Comparison of ENCODE assay signal across 17 cellular contexts in genomic region chr3:168273917-168274316, GRCh38.
DNase-seq lines count a peak whose midpoint lies in the region; ATAC-seq, FAIRE-seq and TF ChIP-seq lines count a peak whose summit lies in the region.
"Had no signal": no experiment of that assay in that cellular context is flagged by ENCODE, and none has a peak within 500 bp of the region (broad histone marks: within the 10 kb centered on the region; RNA-seq: fewer than 3 reads in every experiment).

No MANE protein-coding gene starts in this region.

- no peaks in the 10 kb centered on the region for H3K79me2 ChIP-seq in GM12878 (ENCODE audit: control insufficient read depth, insufficient read depth, low read length)

- no peak overlapping the region for H3K27ac ChIP-seq in GM12878 (ENCODE audit: control insufficient read depth, insufficient read depth)
- H3K27ac ChIP-seq: HL-60, neural progenitor cell, WERI-Rb-1 had no signal

- no peak for TF ChIP-seq EP300 in GM12878 (IDR thresholded peaks at IDR 0.05; ENCODE audit: borderline replicate concordance in 1 of 2, control insufficient read depth in 1 of 2, low read depth in 2 of 2, low read length in 2 of 2)

- CTCF ChIA-PET in GM12878 (lab: Yijun Ruan, JAX), result interaction anchor here (1.1 kb wide), 1 partner anchor 108 kb away, joined by 3 read pairs; no protein-coding TSS in a partner anchor

- H3K4me2 ChIP-seq in GM12878 (ENCODE audit: control insufficient read depth, insufficient read depth), result peak overlapping the region; percentile 31; the same call in 1 of the 2 replicates
- H3K4me2 ChIP-seq: neural progenitor cell had no signal

- no peak for TF ChIP-seq RAD21 in GM12878 (IDR thresholded peaks at IDR 0.05; ENCODE audit: insufficient read depth, low read depth, low read length)

- BruUV-seq in GM12878 (replicated peaks; lab: Mats Ljungman, UMichigan), result no TSS peak

- no peak for TF ChIP-seq POLR2A in GM12878 (IDR thresholded peaks at IDR 0.05; ENCODE audit: low read depth, low read length)

- SMC1A ChIA-PET in GM12878 (lab: Charles Lee; ENCODE audit: uncharacterized antibody, unreplicated experiment), result interaction anchor here (1.0 to 1.7 kb wide), 4 partner anchors 11 to 17 kb away, joined by 3 to 5 read pairs (median 4); no protein-coding TSS in a partner anchor

- intact Hi-C loops in GM12878 (cut with micrococcal nuclease; ENCODE audit: unreplicated experiment), result no loop called here

- in situ Hi-C loops in GM12878 (cut with MboI), result no loop called here

- no peak for DNase-seq in GM12878 (ENCODE audit: low read depth, low spot score)
- no peak for DNase-seq in NCI-H2029 treated with DMSO at 0.1 percent for 48 hours (lab: John Stamatoyannopoulos, UW)
- no peak for DNase-seq in NCI-H82 treated with DMSO at 0.1 percent for 48 hours (lab: John Stamatoyannopoulos, UW; ENCODE audit: unreplicated experiment)
- no peak for DNase-seq in SHP77 (lab: John Stamatoyannopoulos, UW)
- no peak for DNase-seq in NCI-H526 (lab: John Stamatoyannopoulos, UW)
- DNase-seq: activated T-cell treated with anti-CD3 and anti-CD28 coated beads, Interleukin-2, amount 50 U/mL, for 1 hour; head of caudate nucleus; left ventricle myocardium superior; NCI-H510A; Right ventricle myocardium superior; WERI-Rb-1 had no signal

- WGBS in GM12878 (ENCODE audit: insufficient coverage, insufficient replicate concordance, low lambda C conversion rate, missing lambda C conversion rate), result 19% methylated on average over 2 of the region's 2 CpGs

- no peaks in the 10 kb centered on the region for H4K20me1 ChIP-seq in GM12878 (ENCODE audit: control insufficient read depth, insufficient read depth)

- RAD21 ChIA-PET in GM12878 (lab: Charles Lee; ENCODE audit: unreplicated experiment), result no interaction called here

- ATAC-seq in GM18867 (IDR thresholded peaks at IDR 0.05; ENCODE audit: unreplicated experiment) (peak; percentile 87), GM21515 (IDR thresholded peaks at IDR 0.05; ENCODE audit: unreplicated experiment) (peak; percentile 87), HG03039 (IDR thresholded peaks at IDR 0.05; ENCODE audit: unreplicated experiment) (peak; percentile 81), GM12878 (peak; percentile 91)
- ATAC-seq: left ventricle myocardium superior had no signal

- H3K4me3 ChIP-seq in GM12878, result no peak overlapping the region
- H3K4me3 ChIP-seq: neural progenitor cell had no signal

- H3K4me1 ChIP-seq in GM12878 (ENCODE audit: control insufficient read depth, insufficient read depth, low read length), result no peaks in the 10 kb centered on the region; the same call in 1 of the 2 replicates

- no peaks in the 10 kb centered on the region for H3K27me3 ChIP-seq in GM12878 (replicated peaks in 1 of 2; ENCODE audit: control insufficient read depth in 2 of 2, insufficient read depth in 2 of 2, low read length in 1 of 2)
- H3K27me3 ChIP-seq: neural progenitor cell had no signal

- no peaks in the 10 kb centered on the region; the same call in 2 of the 3 replicates for H3K9me3 ChIP-seq in GM12878 (replicated peaks; ENCODE audit: control insufficient read depth, insufficient read depth, low read length)

- no peaks in the 10 kb centered on the region for H3K36me3 ChIP-seq in GM12878 (ENCODE audit: control insufficient read depth in 2 of 2, insufficient read depth in 2 of 2, low read length in 1 of 2)
- H3K36me3 ChIP-seq: neural progenitor cell, WERI-Rb-1 had no signal

- no peak overlapping the region for H3K9ac ChIP-seq in GM12878 (ENCODE audit: control insufficient read depth, insufficient read depth, low read length)
- H3K9ac ChIP-seq: neural progenitor cell had no signal

- peak; percentile 23 for FAIRE-seq in GM12878 (lab: Jason Lieb, UNC)
- FAIRE-seq: endothelial cell of umbilical vein had no signal

- H2AFZ ChIP-seq in GM12878 (ENCODE audit: control insufficient read depth, low read depth, low read length), result no peak overlapping the region
- H2AFZ ChIP-seq: neural progenitor cell had no signal

- POLR2A ChIA-PET in GM12878 (lab: Charles Lee), result no interaction called here

- no peak for TF ChIP-seq CTCF in GM12878 (IDR thresholded peaks at IDR 0.05 in 2 of 3, conservative IDR thresholded peaks at IDR 0.05 in 1 of 3; ENCODE audit: control insufficient read depth in 2 of 3, extremely low read depth in 1 of 3, insufficient read depth in 1 of 3, low read depth in 3 of 3, low read length in 3 of 3)

TF ChIP-seq in GM12878, 131 proteins besides CTCF, POLR2A, EP300 and RAD21 (continues in another document):
- TF ChIP-seq SUPT20H (IDR thresholded peaks at IDR 0.05; ENCODE audit: borderline replicate concordance, control insufficient read depth, low read depth, low read length) (no peak), ATF2 (IDR thresholded peaks at IDR 0.05; ENCODE audit: low read length) (0 out of 2 replicates have a peak, but pooled peaks have one; percentile 22), SMAD1 (IDR thresholded peaks at IDR 0.05; ENCODE audit: low read depth, partially characterized antibody) (no peak), SP1 (IDR thresholded peaks at IDR 0.05; ENCODE audit: low read depth, low read length) (no peak), JUNB (IDR thresholded peaks at IDR 0.05) (no peak), IRF4 (IDR thresholded peaks at IDR 0.05; ENCODE audit: low read depth, low read length) (0 out of 2 replicates have a peak, but pooled peaks have one; percentile 12), ZBED1 (IDR thresholded peaks at IDR 0.05; ENCODE audit: borderline replicate concordance) (no peak), ZNF207 (IDR thresholded peaks at IDR 0.05; ENCODE audit: borderline replicate concordance) (no peak), IRF5 (IDR thresholded peaks at IDR 0.05; ENCODE audit: borderline replicate concordance) (no peak), ZNF217 (IDR thresholded peaks at IDR 0.05) (no peak), SREBF2 (IDR thresholded peaks at IDR 0.05; ENCODE audit: low read length) (no peak), TBL1XR1 (IDR thresholded peaks at IDR 0.05; ENCODE audit: low read depth, low read length) (no peak), POLR2AphosphoS2 (IDR thresholded peaks at IDR 0.05; ENCODE audit: low read depth, low read length) (no peak), RUNX3 (IDR thresholded peaks at IDR 0.05; ENCODE audit: low read length) (peak; percentile 64), RELB (IDR thresholded peaks at IDR 0.05; ENCODE audit: low read depth) (no peak), ZNF24 (IDR thresholded peaks at IDR 0.05) (no peak), ASH2L (IDR thresholded peaks at IDR 0.05; ENCODE audit: borderline replicate concordance, low read depth) (no peak), NR2F1 (conservative IDR thresholded peaks at IDR 0.05) (0 out of 2 replicates have a peak, but pooled peaks have one; percentile 13)
